28 cellular contexts compared by ENCODE assay signal in the genomic region with DNA sequence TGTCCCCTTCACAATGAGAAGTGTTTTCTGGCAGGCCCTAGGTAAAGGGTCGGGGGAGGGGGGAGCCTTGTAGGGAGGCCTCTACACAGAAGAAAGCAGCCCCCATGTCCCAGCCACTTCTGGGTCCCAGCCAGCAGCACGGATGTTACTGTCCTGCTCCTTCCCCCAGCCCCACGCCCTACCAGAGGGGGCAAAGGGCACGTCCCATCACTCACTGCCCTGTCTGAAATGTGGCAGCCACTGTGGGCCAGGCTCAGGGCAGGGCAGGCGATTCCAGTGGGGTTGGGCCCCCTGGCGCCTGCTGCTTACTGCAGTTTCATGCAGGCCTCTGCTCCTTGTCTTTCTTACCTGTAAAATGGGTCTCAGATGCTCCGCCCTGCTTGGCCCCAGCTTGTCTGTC. TPM values are rescaled to one million over a fixed set of nuclear protein-coding genes. Genes with fewer than 3 reads are reported as not detected.
DNase-seq lines count a peak whose midpoint lies in the region; ATAC-seq, FAIRE-seq and TF ChIP-seq lines count a peak whose summit lies in the region.
"Had no signal": no experiment of that assay in that cellular context is flagged by ENCODE, and none has a peak within 500 bp of the region (broad histone marks: within the 10 kb centered on the region; RNA-seq: fewer than 3 reads in every experiment).

No MANE protein-coding gene starts in this region.

- 0 out of 2 replicates have a peak, but pooled peaks cover 4% of the 10 kb centered on the region for H4K20me1 ChIP-seq in K562 (replicated peaks; ENCODE audit: control insufficient read depth, insufficient read depth, low read length)

- DNase-seq in K562 (ENCODE audit: extremely low read depth in 1 of 4, low spot score in 3 of 4) = no peak
- DNase-seq in left colon = no peak
- no peak for DNase-seq in mucosa of descending colon
- peak; percentile 31 for DNase-seq in transverse colon
- no peak for DNase-seq in activated CD8-positive, alpha-beta memory T cell treated with anti-CD3 and anti-CD28 coated beads, Interleukin-2, amount 10 ng/mL, durations not matched to agents 7 days and 5 days
- DNase-seq in GM10248 (ENCODE audit: extremely low spot score) = no peak
- DNase-seq in activated CD8-positive, alpha-beta T cell treated with anti-CD3 and anti-CD28 coated beads for 36 hours = no peak
- DNase-seq: 8988T; ACHN; BE2C; C1 segment of cervical spinal cord; Calu3; CD4-positive, alpha-beta memory T cell; CD4-positive, CD25-positive, alpha-beta regulatory T cell; CD8-positive, alpha-beta memory T cell; COR-L47; DMS79 treated with DMSO at 0.1 percent for 48 hours; GF-D8 had no signal

- H3K4me3 Mint-ChIP-seq in activated CD8-positive, alpha-beta memory T cell treated with anti-CD3 and anti-CD28 coated beads, Interleukin-2, amount 10 ng/mL, durations not matched to agents 7 days and 5 days = no peak overlapping the region
- H3K4me3 Mint-ChIP-seq in activated CD8-positive, alpha-beta T cell treated with anti-CD3 and anti-CD28 coated beads for 36 hours = no peak overlapping the region
- H3K4me3 Mint-ChIP-seq: CD14-positive monocyte; CD4-positive, alpha-beta memory T cell; CD4-positive, CD25-positive, alpha-beta regulatory T cell; CD8-positive, alpha-beta memory T cell had no signal

- H3K27ac ChIP-seq in K562 (ENCODE audit: extremely low read depth, low read depth, low read length) = no peak overlapping the region; the same call in 2 of the 3 replicates
- H3K27ac ChIP-seq in transverse colon = no peak overlapping the region
- H3K27ac ChIP-seq: BLaER1 had no signal

- in situ Hi-C loops in K562 (cut with MboI) = loop anchor here (5.0 kb wide), 1 partner anchor 80 kb away; a partner anchor contains a TSS
- in situ Hi-C loops in transverse colon (cut with MboI; ENCODE audit: low pct_ligation_motif_present in 1 of 4, low pct_unique_long_range_greater_than_20kb in 1 of 4, low sequenced_read_pairs in 3 of 4) = loop anchor here in 1 of 4 donors (10.0 kb wide), 1 partner anchor 77 kb away; a partner anchor contains a TSS

- TF ChIP-seq RAD21 in K562 (CRISPR knock-in tag; conservative IDR thresholded peaks at IDR 0.05 in 1 of 2, IDR thresholded peaks at IDR 0.05 in 1 of 2) = no peak

- no peaks in the 10 kb centered on the region for H3K9me3 Mint-ChIP-seq in activated CD8-positive, alpha-beta memory T cell treated with anti-CD3 and anti-CD28 coated beads, Interleukin-2, amount 10 ng/mL, durations not matched to agents 7 days and 5 days (ENCODE audit: low read depth)
- H3K9me3 Mint-ChIP-seq in activated CD8-positive, alpha-beta T cell treated with anti-CD3 and anti-CD28 coated beads for 36 hours = no peaks in the 10 kb centered on the region
- H3K9me3 Mint-ChIP-seq: CD4-positive, alpha-beta memory T cell; CD8-positive, alpha-beta memory T cell had no signal

- CTCF ChIA-PET in K562 (lab: Yijun Ruan, JAX; ENCODE audit: low intra/inter-chr PET ratio) (no interaction called here), GM10248 (lab: Yijun Ruan, JAX) (no interaction called here)
- CTCF ChIA-PET in activated CD8-positive, alpha-beta memory T cell treated with anti-CD3 and anti-CD28 coated beads, Interleukin-2, amount 10 ng/mL, durations not matched to agents 7 days and 5 days (lab: Charles Lee) = interaction anchor here (0.6 kb wide), 1 partner anchor 211 kb away, joined by 3 read pairs; no protein-coding TSS in a partner anchor
- CTCF ChIA-PET in activated CD8-positive, alpha-beta T cell treated with anti-CD3 and anti-CD28 coated beads for 36 hours (lab: Charles Lee) = interaction anchor here (0.9 kb wide), 1 partner anchor 13 kb away, joined by 3 read pairs; no protein-coding TSS in a partner anchor

- H3K36me3 Mint-ChIP-seq in activated CD8-positive, alpha-beta memory T cell treated with anti-CD3 and anti-CD28 coated beads, Interleukin-2, amount 10 ng/mL, durations not matched to agents 7 days and 5 days = no peaks in the 10 kb centered on the region
- H3K36me3 Mint-ChIP-seq in activated CD8-positive, alpha-beta T cell treated with anti-CD3 and anti-CD28 coated beads for 36 hours (ENCODE audit: low read depth) = peaks cover 14% of the 10 kb centered on the region

- intact Hi-C loops in K562 (cut with micrococcal nuclease) (loop anchor here (10.0 kb wide), 1 partner anchor 267 kb away; a partner anchor contains a TSS), left colon (cut with DNase I, micrococcal nuclease) (loop anchor here (10.0 kb wide), 2 partner anchors 57 to 87 kb away; no protein-coding TSS in a partner anchor), mucosa of descending colon (cut with DNase I, micrococcal nuclease) (loop anchor here in 1 of 2 donors (10.0 kb wide), 1 partner anchor 57 kb away; no protein-coding TSS in a partner anchor), transverse colon (cut with DNase I; ENCODE audit: low total_unique reads) (loop anchor here (10.0 kb wide), 2 partner anchors 77 to 117 kb away; a partner anchor contains a TSS)
- intact Hi-C loops in activated CD8-positive, alpha-beta T cell treated with anti-CD3 and anti-CD28 coated beads for 36 hours (cut with micrococcal nuclease) = no loop called here

- H3K4me1 ChIP-seq in K562 (replicated peaks in 1 of 2; ENCODE audit: control insufficient read depth in 2 of 2, insufficient read depth in 2 of 2, low read length in 2 of 2) = peaks cover 42 to 82% of the 10 kb centered on the region in 2 experiments
- peaks cover 6% of the 10 kb centered on the region for H3K4me1 ChIP-seq in mucosa of descending colon (ENCODE audit: low read depth)
- no peaks in the 10 kb centered on the region for H3K4me1 ChIP-seq in transverse colon
- H3K4me1 ChIP-seq: BE2C had no signal

- H3K27me3 Mint-ChIP-seq in activated CD8-positive, alpha-beta memory T cell treated with anti-CD3 and anti-CD28 coated beads, Interleukin-2, amount 10 ng/mL, durations not matched to agents 7 days and 5 days = no peaks in the 10 kb centered on the region
- no peaks in the 10 kb centered on the region for H3K27me3 Mint-ChIP-seq in activated CD8-positive, alpha-beta T cell treated with anti-CD3 and anti-CD28 coated beads for 36 hours
- H3K27me3 Mint-ChIP-seq: CD4-positive, alpha-beta memory T cell; CD4-positive, CD25-positive, alpha-beta regulatory T cell; CD8-positive, alpha-beta memory T cell had no signal

- no peak overlapping the region for H3K27ac Mint-ChIP-seq in activated CD8-positive, alpha-beta memory T cell treated with anti-CD3 and anti-CD28 coated beads, Interleukin-2, amount 10 ng/mL, durations not matched to agents 7 days and 5 days
- H3K27ac Mint-ChIP-seq in activated CD8-positive, alpha-beta T cell treated with anti-CD3 and anti-CD28 coated beads for 36 hours = no peak overlapping the region
- H3K27ac Mint-ChIP-seq: CD4-positive, CD25-positive, alpha-beta regulatory T cell; CD8-positive, alpha-beta memory T cell had no signal

- peak overlapping the region in 1 of 2 experiments; percentile 18; a peak in 2 of 4 replicates for H3K9ac ChIP-seq in K562 (ENCODE audit: insufficient read depth in 1 of 2, low read depth in 2 of 2, low read length in 2 of 2)
- H3K9ac ChIP-seq: BLaER1 had no signal

- H3K4me3 ChIP-seq in K562 (no peak overlapping the region), mucosa of descending colon (no peak overlapping the region), transverse colon (no peak overlapping the region)
- H3K4me3 ChIP-seq: BLaER1, GM12878 had no signal

- no peak for TF ChIP-seq POLR2A in K562 (conservative IDR thresholded peaks at IDR 0.05)
- TF ChIP-seq POLR2A in transverse colon (IDR thresholded peaks at IDR 0.05) = no peak

- H3K4me1 Mint-ChIP-seq in activated CD8-positive, alpha-beta memory T cell treated with anti-CD3 and anti-CD28 coated beads, Interleukin-2, amount 10 ng/mL, durations not matched to agents 7 days and 5 days = peaks cover 4% of the 10 kb centered on the region
- peaks cover 6% of the 10 kb centered on the region for H3K4me1 Mint-ChIP-seq in activated CD8-positive, alpha-beta T cell treated with anti-CD3 and anti-CD28 coated beads for 36 hours (ENCODE audit: low read depth)

- no peak overlapping the region for H3K4me2 ChIP-seq in K562 (ENCODE audit: insufficient read depth, low read length)
- H3K4me2 ChIP-seq: BLaER1 had no signal

- no TSS peak for BruUV-seq in K562 (replicated peaks; lab: Mats Ljungman, UMichigan)

- peaks cover 3% of the 10 kb centered on the region for H3K9me1 ChIP-seq in K562 (ENCODE audit: control insufficient read depth, insufficient read depth, low read length)

- H3K9me3 ChIP-seq in K562 (replicated peaks; ENCODE audit: control insufficient read depth, insufficient read depth, low read depth, low read length) (no peaks in the 10 kb centered on the region), mucosa of descending colon (no peaks in the 10 kb centered on the region), transverse colon (no peaks in the 10 kb centered on the region)
- H3K9me3 ChIP-seq: BE2C, BLaER1 had no signal

- WGBS in K562 (ENCODE audit: insufficient coverage, low coverage, missing lambda C conversion rate) = 72% methylated on average over 7 of the region's 7 CpGs
- WGBS in transverse colon (ENCODE audit: low coverage in 1 of 2), 2 donors = 86% methylated on average over 7 of the region's 7 CpGs; no CpG with 5 or more reads in 1 of the 2 donors

- H3K36me3 ChIP-seq in K562 (ENCODE audit: control insufficient read depth, insufficient read depth, low read length) (peaks cover 74% of the 10 kb centered on the region), mucosa of descending colon (ENCODE audit: low read depth) (peaks cover 5% of the 10 kb centered on the region), transverse colon (peaks cover 0 to 10% (median 0%) of the 10 kb centered on the region in 4 donors)

- no peak overlapping the region for H2AFZ ChIP-seq in K562 (ENCODE audit: low read depth, low read length)

- TF ChIP-seq CTCF in K562 (IDR thresholded peaks at IDR 0.05 in 2 of 3, conservative IDR thresholded peaks at IDR 0.05 in 1 of 3; ENCODE audit: insufficient read depth in 2 of 3, low read depth in 1 of 3, low read length in 3 of 3) (no peak), mucosa of descending colon (IDR thresholded peaks at IDR 0.05) (no peak), transverse colon (IDR thresholded peaks at IDR 0.05) (no peak), GM10248 (IDR thresholded peaks at IDR 0.05; ENCODE audit: control extremely low read depth, extremely low read depth, low read depth, missing control alignments) (no peak)
- no peak for TF ChIP-seq CTCF in activated CD8-positive, alpha-beta T cell treated with anti-CD3 and anti-CD28 coated beads for 36 hours (IDR thresholded peaks at IDR 0.05)

- POLR2A ChIA-PET in K562 (lab: Yijun Ruan, JAX) = no interaction called here
- POLR2A ChIA-PET in GM10248 (lab: Yijun Ruan, JAX) = no interaction called here
- POLR2A ChIA-PET in activated CD8-positive, alpha-beta T cell treated with anti-CD3 and anti-CD28 coated beads for 36 hours (lab: Charles Lee) = no interaction called here

- no peaks in the 10 kb centered on the region; a peak in 1 of 5 replicates for H3K27me3 ChIP-seq in K562 (ENCODE audit: control insufficient read depth in 2 of 2, insufficient read depth in 2 of 2, low read length in 2 of 2)
- no peaks in the 10 kb centered on the region for H3K27me3 ChIP-seq in transverse colon
- H3K27me3 ChIP-seq: BE2C, BLaER1 had no signal

- TF ChIP-seq EP300 in K562 (IDR thresholded peaks at IDR 0.05; ENCODE audit: low read length) (no peak), transverse colon (IDR thresholded peaks at IDR 0.05; ENCODE audit: low read depth) (no peak)

- FAIRE-seq in K562 (lab: Jason Lieb, UNC) = no peak
- FAIRE-seq: A204.1, D721Med, G401.6, GM12878, GM12892, GM18507, GM19239 had no signal

- ATAC-seq in K562 = no peak
- peak; percentile 40 for ATAC-seq in left colon
- peak; percentile 52 for ATAC-seq in mucosa of descending colon
- ATAC-seq in activated CD8-positive, alpha-beta memory T cell treated with anti-CD3 and anti-CD28 coated beads, Interleukin-2, amount 10 ng/mL, durations not matched to agents 7 days and 5 days = no peak
- no peak for ATAC-seq in activated CD8-positive, alpha-beta T cell treated with anti-CD3 and anti-CD28 coated beads for 36 hours
- no peak for ATAC-seq in GM19035 (IDR thresholded peaks at IDR 0.05; ENCODE audit: unreplicated experiment)
- ATAC-seq: GM12878 had no signal

- peaks cover 32% of the 10 kb centered on the region for H3K79me2 ChIP-seq in K562 (ENCODE audit: control insufficient read depth, insufficient read depth, low read length)

RNA-seq across cellular contexts. Expression of a gene that starts 6.1 kb away (rescaled TPM):
- total RNA-seq in K562 (2011; cell fraction: chromatin; rRNA removed; ENCODE audit: low replicate concordance) = 32.0 and 85.4 TPM in 2 replicates
- 50.1 and 57.7 TPM in 2 replicates for total RNA-seq in K562 (2011; cell fraction: nucleolus; rRNA removed)
- total RNA-seq in K562 (2011; cell fraction: nucleoplasm; rRNA removed) = 45.2 and 57.4 TPM in 2 replicates
- 14.1 and 15.1 TPM in 2 replicates for total RNA-seq in K562 (2014; rRNA removed)
- 7.9 and 10.5 TPM in 2 replicates for total RNA-seq in K562 (2014; rRNA removed; fragmentation: Illumina TruSeq; extraction: Trizol)
- total RNA-seq in K562 (2015; rRNA removed; fragmentation: Illumina TruSeq; extraction: Trizol) = 8.7 and 9.9 TPM in 2 replicates
- 30.2 and 32.2 TPM in 2 replicates for total RNA-seq in K562 (2021)
- 17.0 and 19.4 TPM in 2 replicates for polyA plus RNA-seq in K562 (2011; rRNA removed)
- 21.5 and 36.4 TPM in 2 replicates for polyA plus RNA-seq in K562 (2011; cell fraction: cytosol; rRNA removed)
- polyA plus RNA-seq in K562 (2011; cell fraction: nucleus; rRNA removed) = 66.0 and 91.7 TPM in 2 replicates
- 17.8 and 23.7 TPM in 2 replicates for polyA plus RNA-seq in K562 (2012)
- polyA plus RNA-seq in K562 (2014; fragmentation: Illumina TruSeq; extraction: Trizol) = 16.4 and 23.3 TPM in 2 replicates
- polyA plus RNA-seq in K562 (2014; fragmentation: Nextera tagmentation; extraction: Ambion mirVana) = 1 to 10 TPM in 1 of 2 experiments, under 1 TPM in 1; 0.59 to 2.0 TPM
- polyA plus RNA-seq in K562 (2014; rRNA removed) = 24.7 and 25.5 TPM in 2 replicates
- 6.5 and 10.2 TPM in 2 replicates for polyA minus RNA-seq in K562 (2011; rRNA and poly(A)+ RNA removed)
- 11.4 and 14.1 TPM in 2 replicates for polyA minus RNA-seq in K562 (2011; cell fraction: cytosol; rRNA and poly(A)+ RNA removed)
- 13.1 and 13.3 TPM in 2 replicates for polyA minus RNA-seq in K562 (2011; cell fraction: nucleus; rRNA and poly(A)+ RNA removed)
- total RNA-seq in left colon = 1 to 10 TPM; 8.2 to 8.5 TPM
- 10 to 100 TPM in 1 of 3 donors, 1 to 10 TPM in 2; 9.4 to 11.7 (median 9.8) TPM for total RNA-seq in mucosa of descending colon
- 100 to 1,000 TPM in 1 of 4 donors, 10 to 100 TPM in 2, 1 to 10 TPM in 1; 6.8 to 141 (median 24.5) TPM for total RNA-seq in transverse colon
- 10 to 100 TPM; 15.6 to 18.7 TPM for total RNA-seq in activated CD8-positive, alpha-beta memory T cell treated with anti-CD3 and anti-CD28 coated beads, Interleukin-2, amount 10 ng/mL, durations not matched to agents 7 days and 5 days
- 10 to 100 TPM; 10.9 to 11.1 TPM for total RNA-seq in activated CD8-positive, alpha-beta T cell treated with anti-CD3 and anti-CD28 coated beads for 36 hours

RNA-seq across cellular contexts. Expression of a gene that starts 24.3 kb away (rescaled TPM):
- 30.4 and 88.7 TPM in 2 replicates for total RNA-seq in K562 (2011; cell fraction: chromatin; rRNA removed; ENCODE audit: low replicate concordance)
- total RNA-seq in K562 (2011; cell fraction: nucleolus; rRNA removed) = 63.9 and 75.1 TPM in 2 replicates
- total RNA-seq in K562 (2011; cell fraction: nucleoplasm; rRNA removed) = 40.5 and 41.2 TPM in 2 replicates
- total RNA-seq in K562 (2014; rRNA removed) (93.4 and 116 TPM in 2 replicates), K562 (2014; rRNA removed; fragmentation: Illumina TruSeq; extraction: Trizol) (25.9 and 40.9 TPM in 2 replicates), K562 (2015; rRNA removed; fragmentation: Illumina TruSeq; extraction: Trizol) (62.3 and 63.9 TPM in 2 replicates), K562 (2021) (69.2 and 73.4 TPM in 2 replicates), left colon (10 to 100 TPM; 17.8 to 20.8 TPM), mucosa of descending colon (10 to 100 TPM; 18.4 to 20.0 (median 19.3) TPM), transverse colon (100 to 1,000 TPM in 1 of 4 donors, 10 to 100 TPM in 3; 15.2 to 220 (median 22.9) TPM)
- polyA plus RNA-seq in K562 (2011; rRNA removed) (38.1 and 47.1 TPM in 2 replicates), K562 (2014; fragmentation: Illumina TruSeq; extraction: Trizol) (63.6 and 75.5 TPM in 2 replicates), K562 (2014; fragmentation: Nextera tagmentation; extraction: Ambion mirVana) (1 to 10 TPM; 2.1 to 5.4 TPM), K562 (2014; rRNA removed) (65.4 and 76.3 TPM in 2 replicates)
- 48.2 and 88.3 TPM in 2 replicates for polyA plus RNA-seq in K562 (2011; cell fraction: cytosol; rRNA removed)
- 48.6 and 65.2 TPM in 2 replicates for polyA plus RNA-seq in K562 (2011; cell fraction: nucleus; rRNA removed)
- 53.4 and 54.5 TPM in 2 replicates for polyA plus RNA-seq in K562 (2012)
- polyA minus RNA-seq in K562 (2011; rRNA and poly(A)+ RNA removed) = 23.4 and 39.5 TPM in 2 replicates
- polyA minus RNA-seq in K562 (2011; cell fraction: cytosol; rRNA and poly(A)+ RNA removed) = 50.9 and 61.3 TPM in 2 replicates
- polyA minus RNA-seq in K562 (2011; cell fraction: nucleus; rRNA and poly(A)+ RNA removed) = 25.5 and 25.7 TPM in 2 replicates
- 10 to 100 TPM; 30.8 to 39.0 TPM for total RNA-seq in activated CD8-positive, alpha-beta memory T cell treated with anti-CD3 and anti-CD28 coated beads, Interleukin-2, amount 10 ng/mL, durations not matched to agents 7 days and 5 days
- total RNA-seq in activated CD8-positive, alpha-beta T cell treated with anti-CD3 and anti-CD28 coated beads for 36 hours = 10 to 100 TPM; 34.2 to 42.8 TPM

RNA-seq across cellular contexts. Expression of a gene that starts 24.4 kb away (rescaled TPM):
- total RNA-seq in K562 (2011; cell fraction: chromatin; rRNA removed; ENCODE audit: low replicate concordance) = 383 and 414 TPM in 2 replicates
- 210 and 215 TPM in 2 replicates for total RNA-seq in K562 (2011; cell fraction: nucleolus; rRNA removed)
- 214 and 219 TPM in 2 replicates for total RNA-seq in K562 (2011; cell fraction: nucleoplasm; rRNA removed)
- total RNA-seq in K562 (2014; rRNA removed) (50.6 and 61.7 TPM in 2 replicates), K562 (2014; rRNA removed; fragmentation: Illumina TruSeq; extraction: Trizol) (63.1 and 70.8 TPM in 2 replicates), K562 (2015; rRNA removed; fragmentation: Illumina TruSeq; extraction: Trizol) (60.5 and 61.8 TPM in 2 replicates), K562 (2021) (96.4 and 97.5 TPM in 2 replicates), left colon (10 to 100 TPM; 51.7 to 61.7 TPM), mucosa of descending colon (10 to 100 TPM; 65.4 to 93.4 (median 69.8) TPM), transverse colon (100 to 1,000 TPM in 1 of 4 donors, 10 to 100 TPM in 3; 43.0 to 132 (median 57.9) TPM)
- polyA plus RNA-seq in K562 (2011; rRNA removed) (101 and 135 TPM in 2 replicates), K562 (2014; fragmentation: Illumina TruSeq; extraction: Trizol) (82.8 and 89.9 TPM in 2 replicates), K562 (2014; fragmentation: Nextera tagmentation; extraction: Ambion mirVana) (10 to 100 TPM; 13.1 to 22.6 TPM), K562 (2014; rRNA removed) (93.0 and 120 TPM in 2 replicates)
- 49.7 and 83.6 TPM in 2 replicates for polyA plus RNA-seq in K562 (2011; cell fraction: cytosol; rRNA removed)
- polyA plus RNA-seq in K562 (2011; cell fraction: nucleus; rRNA removed) = 318 and 368 TPM in 2 replicates
- 73.8 and 103 TPM in 2 replicates for polyA plus RNA-seq in K562 (2012)
- 58.5 and 77.2 TPM in 2 replicates for polyA minus RNA-seq in K562 (2011; rRNA and poly(A)+ RNA removed)
- polyA minus RNA-seq in K562 (2011; cell fraction: cytosol; rRNA and poly(A)+ RNA removed) = 32.1 and 32.5 TPM in 2 replicates
- polyA minus RNA-seq in K562 (2011; cell fraction: nucleus; rRNA and poly(A)+ RNA removed) = 80.9 and 135 TPM in 2 replicates
- 100 to 1,000 TPM; 126 to 192 TPM for total RNA-seq in activated CD8-positive, alpha-beta memory T cell treated with anti-CD3 and anti-CD28 coated beads, Interleukin-2, amount 10 ng/mL, durations not matched to agents 7 days and 5 days
- 100 to 1,000 TPM; 104 to 112 TPM for total RNA-seq in activated CD8-positive, alpha-beta T cell treated with anti-CD3 and anti-CD28 coated beads for 36 hours

Comparison
In these comparisons a context has a peak if more than half of its experiments do, and no peak if none do; other contexts are left out.
1. ATAC-seq: peak in left colon (single experiment) and mucosa of descending colon (single experiment); none in K562 (single experiment), activated CD8-positive, alpha-beta memory T cell treated with anti-CD3 and anti-CD28 coated beads, Interleukin-2, amount 10 ng/mL, durations not matched to agents 7 days and 5 days (single experiment), activated CD8-positive, alpha-beta T cell treated with anti-CD3 and anti-CD28 coated beads for 36 hours (single experiment) and GM19035 (single experiment).
2. CTCF ChIA-PET loops: an anchor here in activated CD8-positive, alpha-beta memory T cell treated with anti-CD3 and anti-CD28 coated beads, Interleukin-2, amount 10 ng/mL, durations not matched to agents 7 days and 5 days (0.6 kb wide) and activated CD8-positive, alpha-beta T cell treated with anti-CD3 and anti-CD28 coated beads for 36 hours (0.9 kb wide); none called in K562 and GM10248.